ENCODE assay signal across 1 cellular context in the genomic region with DNA sequence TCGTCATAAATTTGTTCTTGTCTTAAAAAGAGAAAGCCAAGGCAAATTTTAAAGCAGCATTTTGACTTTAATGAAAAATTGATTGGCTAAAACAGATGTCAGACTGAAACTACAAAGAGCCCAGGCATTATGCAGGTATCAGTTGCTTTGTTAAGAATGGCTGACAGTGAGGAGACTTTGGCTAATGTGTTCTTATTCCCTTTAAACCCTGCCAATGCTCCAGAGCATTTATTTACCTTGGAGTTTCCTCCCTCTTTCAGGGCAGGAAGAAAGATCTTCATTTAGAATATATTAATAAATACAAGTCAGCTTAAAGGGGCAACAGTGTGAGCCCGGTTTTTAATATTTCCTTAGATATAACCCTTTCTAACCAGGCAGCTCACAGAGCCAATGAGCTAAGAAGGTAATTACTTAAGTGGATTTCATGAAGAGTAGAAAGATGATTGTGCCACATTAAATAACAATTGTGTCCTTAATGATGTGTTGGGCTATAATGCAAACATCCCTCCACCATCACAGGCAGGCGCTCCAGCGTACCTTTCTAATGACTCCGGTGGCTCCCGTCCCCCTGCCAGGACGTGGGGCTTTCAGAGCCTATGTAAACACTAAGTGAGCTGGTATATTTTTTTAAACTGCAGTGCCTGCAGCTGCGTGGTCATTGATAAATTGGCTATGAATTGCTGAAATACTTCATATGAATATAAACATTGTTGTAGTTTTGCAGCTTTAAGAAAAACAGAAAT.
TF ChIP-seq lines count a peak whose summit lies in the region.

No MANE protein-coding gene starts in this region.

TF ChIP-seq in GM23338, 12 proteins besides CTCF, POLR2A, EP300 and RAD21 (continued from another document):
- TF ChIP-seq, protein P1, sequence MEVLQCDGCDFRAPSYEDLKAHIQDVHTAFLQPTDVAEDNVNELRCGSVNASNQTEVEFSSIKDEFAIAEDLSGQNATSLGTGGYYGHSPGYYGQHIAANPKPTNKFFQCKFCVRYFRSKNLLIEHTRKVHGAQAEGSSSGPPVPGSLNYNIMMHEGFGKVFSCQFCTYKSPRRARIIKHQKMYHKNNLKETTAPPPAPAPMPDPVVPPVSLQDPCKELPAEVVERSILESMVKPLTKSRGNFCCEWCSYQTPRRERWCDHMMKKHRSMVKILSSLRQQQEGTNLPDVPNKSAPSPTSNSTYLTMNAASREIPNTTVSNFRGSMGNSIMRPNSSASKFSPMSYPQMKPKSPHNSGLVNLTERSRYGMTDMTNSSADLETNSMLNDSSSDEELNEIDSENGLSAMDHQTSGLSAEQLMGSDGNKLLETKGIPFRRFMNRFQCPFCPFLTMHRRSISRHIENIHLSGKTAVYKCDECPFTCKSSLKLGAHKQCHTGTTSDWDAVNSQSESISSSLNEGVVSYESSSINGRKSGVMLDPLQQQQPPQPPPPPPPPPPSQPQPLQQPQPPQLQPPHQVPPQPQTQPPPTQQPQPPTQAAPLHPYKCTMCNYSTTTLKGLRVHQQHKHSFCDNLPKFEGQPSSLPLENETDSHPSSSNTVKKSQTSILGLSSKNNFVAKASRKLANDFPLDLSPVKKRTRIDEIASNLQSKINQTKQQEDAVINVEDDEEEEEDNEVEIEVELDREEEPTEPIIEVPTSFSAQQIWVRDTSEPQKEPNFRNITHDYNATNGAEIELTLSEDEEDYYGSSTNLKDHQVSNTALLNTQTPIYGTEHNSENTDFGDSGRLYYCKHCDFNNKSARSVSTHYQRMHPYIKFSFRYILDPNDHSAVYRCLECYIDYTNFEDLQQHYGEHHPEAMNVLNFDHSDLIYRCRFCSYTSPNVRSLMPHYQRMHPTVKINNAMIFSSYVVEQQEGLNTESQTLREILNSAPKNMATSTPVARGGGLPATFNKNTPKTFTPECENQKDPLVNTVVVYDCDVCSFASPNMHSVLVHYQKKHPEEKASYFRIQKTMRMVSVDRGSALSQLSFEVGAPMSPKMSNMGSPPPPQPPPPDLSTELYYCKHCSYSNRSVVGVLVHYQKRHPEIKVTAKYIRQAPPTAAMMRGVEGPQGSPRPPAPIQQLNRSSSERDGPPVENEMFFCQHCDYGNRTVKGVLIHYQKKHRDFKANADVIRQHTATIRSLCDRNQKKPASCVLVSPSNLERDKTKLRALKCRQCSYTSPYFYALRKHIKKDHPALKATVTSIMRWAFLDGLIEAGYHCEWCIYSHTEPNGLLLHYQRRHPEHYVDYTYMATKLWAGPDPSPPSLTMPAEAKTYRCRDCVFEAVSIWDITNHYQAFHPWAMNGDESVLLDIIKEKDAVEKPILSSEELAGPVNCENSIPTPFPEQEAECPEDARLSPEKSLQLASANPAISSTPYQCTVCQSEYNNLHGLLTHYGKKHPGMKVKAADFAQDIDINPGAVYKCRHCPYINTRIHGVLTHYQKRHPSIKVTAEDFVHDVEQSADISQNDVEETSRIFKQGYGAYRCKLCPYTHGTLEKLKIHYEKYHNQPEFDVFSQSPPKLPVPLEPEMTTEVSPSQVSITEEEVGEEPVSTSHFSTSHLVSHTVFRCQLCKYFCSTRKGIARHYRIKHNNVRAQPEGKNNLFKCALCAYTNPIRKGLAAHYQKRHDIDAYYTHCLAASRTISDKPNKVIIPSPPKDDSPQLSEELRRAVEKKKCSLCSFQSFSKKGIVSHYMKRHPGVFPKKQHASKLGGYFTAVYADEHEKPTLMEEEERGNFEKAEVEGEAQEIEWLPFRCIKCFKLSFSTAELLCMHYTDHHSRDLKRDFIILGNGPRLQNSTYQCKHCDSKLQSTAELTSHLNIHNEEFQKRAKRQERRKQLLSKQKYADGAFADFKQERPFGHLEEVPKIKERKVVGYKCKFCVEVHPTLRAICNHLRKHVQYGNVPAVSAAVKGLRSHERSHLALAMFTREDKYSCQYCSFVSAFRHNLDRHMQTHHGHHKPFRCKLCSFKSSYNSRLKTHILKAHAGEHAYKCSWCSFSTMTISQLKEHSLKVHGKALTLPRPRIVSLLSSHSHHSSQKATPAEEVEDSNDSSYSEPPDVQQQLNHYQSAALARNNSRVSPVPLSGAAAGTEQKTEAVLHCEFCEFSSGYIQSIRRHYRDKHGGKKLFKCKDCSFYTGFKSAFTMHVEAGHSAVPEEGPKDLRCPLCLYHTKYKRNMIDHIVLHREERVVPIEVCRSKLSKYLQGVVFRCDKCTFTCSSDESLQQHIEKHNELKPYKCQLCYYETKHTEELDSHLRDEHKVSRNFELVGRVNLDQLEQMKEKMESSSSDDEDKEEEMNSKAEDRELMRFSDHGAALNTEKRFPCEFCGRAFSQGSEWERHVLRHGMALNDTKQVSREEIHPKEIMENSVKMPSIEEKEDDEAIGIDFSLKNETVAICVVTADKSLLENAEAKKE (CRISPR knock-in tag; IDR thresholded peaks at IDR 0.05) = no peak
- TF ChIP-seq EZH2 (IDR thresholded peaks at IDR 0.05; ENCODE audit: low read depth, unreplicated experiment) (no peak), NANOG (IDR thresholded peaks at IDR 0.05; ENCODE audit: borderline replicate concordance) (no peak)
- TF ChIP-seq, protein P2, sequence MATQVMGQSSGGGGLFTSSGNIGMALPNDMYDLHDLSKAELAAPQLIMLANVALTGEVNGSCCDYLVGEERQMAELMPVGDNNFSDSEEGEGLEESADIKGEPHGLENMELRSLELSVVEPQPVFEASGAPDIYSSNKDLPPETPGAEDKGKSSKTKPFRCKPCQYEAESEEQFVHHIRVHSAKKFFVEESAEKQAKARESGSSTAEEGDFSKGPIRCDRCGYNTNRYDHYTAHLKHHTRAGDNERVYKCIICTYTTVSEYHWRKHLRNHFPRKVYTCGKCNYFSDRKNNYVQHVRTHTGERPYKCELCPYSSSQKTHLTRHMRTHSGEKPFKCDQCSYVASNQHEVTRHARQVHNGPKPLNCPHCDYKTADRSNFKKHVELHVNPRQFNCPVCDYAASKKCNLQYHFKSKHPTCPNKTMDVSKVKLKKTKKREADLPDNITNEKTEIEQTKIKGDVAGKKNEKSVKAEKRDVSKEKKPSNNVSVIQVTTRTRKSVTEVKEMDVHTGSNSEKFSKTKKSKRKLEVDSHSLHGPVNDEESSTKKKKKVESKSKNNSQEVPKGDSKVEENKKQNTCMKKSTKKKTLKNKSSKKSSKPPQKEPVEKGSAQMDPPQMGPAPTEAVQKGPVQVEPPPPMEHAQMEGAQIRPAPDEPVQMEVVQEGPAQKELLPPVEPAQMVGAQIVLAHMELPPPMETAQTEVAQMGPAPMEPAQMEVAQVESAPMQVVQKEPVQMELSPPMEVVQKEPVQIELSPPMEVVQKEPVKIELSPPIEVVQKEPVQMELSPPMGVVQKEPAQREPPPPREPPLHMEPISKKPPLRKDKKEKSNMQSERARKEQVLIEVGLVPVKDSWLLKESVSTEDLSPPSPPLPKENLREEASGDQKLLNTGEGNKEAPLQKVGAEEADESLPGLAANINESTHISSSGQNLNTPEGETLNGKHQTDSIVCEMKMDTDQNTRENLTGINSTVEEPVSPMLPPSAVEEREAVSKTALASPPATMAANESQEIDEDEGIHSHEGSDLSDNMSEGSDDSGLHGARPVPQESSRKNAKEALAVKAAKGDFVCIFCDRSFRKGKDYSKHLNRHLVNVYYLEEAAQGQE (IDR thresholded peaks at IDR 0.05; ENCODE audit: unreplicated experiment) = no peak
